Comparison of ENCODE assay signal across 16 cellular contexts in the genomic region with DNA sequence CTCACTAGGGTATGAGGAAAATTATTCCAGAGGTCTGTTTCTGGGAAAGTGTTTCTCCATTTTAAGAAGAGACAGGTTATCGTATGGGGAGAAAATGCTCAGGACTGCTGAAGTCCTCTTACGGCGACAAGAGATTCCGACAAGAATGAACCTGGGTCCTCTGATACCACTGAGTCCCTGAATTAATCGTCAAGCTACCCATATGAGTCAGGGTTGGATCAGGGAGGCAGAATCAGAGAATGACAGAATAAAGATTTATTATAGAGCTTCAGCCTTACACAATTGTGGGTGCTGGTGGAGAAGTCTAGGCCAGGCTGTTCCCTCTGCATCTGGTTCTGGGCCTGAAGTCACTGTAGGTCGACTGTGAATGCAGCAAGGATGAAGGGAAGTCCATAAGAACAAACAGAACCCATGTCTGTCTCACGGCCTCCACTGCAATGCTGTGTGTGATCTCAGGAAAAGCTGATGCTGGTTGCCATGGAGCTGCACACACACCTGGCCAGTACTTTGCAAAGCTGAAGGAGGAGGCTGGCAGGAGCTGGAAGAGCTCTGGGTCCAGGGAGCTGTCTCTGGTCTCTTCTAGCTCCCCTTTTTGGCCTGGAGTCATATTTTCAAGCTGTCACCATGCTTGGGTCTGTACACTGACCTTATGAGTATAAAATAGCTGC.
DNase-seq lines count a peak whose midpoint lies in the region.
"Had no signal": no experiment of that assay in that cellular context is flagged by ENCODE, and none has a peak within 500 bp of the region (broad histone marks: within the 10 kb centered on the region; RNA-seq: fewer than 3 reads in every experiment).

No MANE protein-coding gene starts in this region.

- in situ Hi-C loops in KBM-7 (cut with MboI; ENCODE audit: low pct_unique_long_range_greater_than_20kb, low sequenced_read_pairs) = no loop called here

- DNase-seq in NCI-H526 (lab: John Stamatoyannopoulos, UW) (peak; percentile 4 to 21), NCI-H526 treated with DMSO at 0.1 percent for 48 hours (lab: John Stamatoyannopoulos, UW) (no peak), NCI-H146 (lab: John Stamatoyannopoulos, UW) (peak; percentile 66), amniotic epithelial cell (ENCODE audit: low read depth) (peak; percentile 11), KBM-7 (no peak), NCI-H2107 treated with DMSO at 0.1 percent for 48 hours (lab: John Stamatoyannopoulos, UW; ENCODE audit: unreplicated experiment) (no peak)
- no peak for DNase-seq in activated CD4-positive, alpha-beta T cell treated with anti-CD3 and anti-CD28 coated beads, Interleukin-2, amount 50 U/mL, for 48 hours
- DNase-seq: C1 segment of cervical spinal cord, DMS 273 treated with DMSO at 0.1 percent for 48 hours, MG63, NCI-H1092 treated with DMSO at 0.1 percent for 48 hours, NCI-H2171, NCI-H446, OCI-M1, RPMI8226, SIG-M5 had no signal

Comparison
In these comparisons a context has a peak if more than half of its experiments do, and no peak if none do; other contexts are left out.
1. DNase-seq: peak in NCI-H526 (2 of 2), NCI-H146 (single experiment) and amniotic epithelial cell (single experiment); none in NCI-H526 treated with DMSO at 0.1 percent for 48 hours (single experiment), activated CD4-positive, alpha-beta T cell treated with anti-CD3 and anti-CD28 coated beads, Interleukin-2, amount 50 U/mL, for 48 hours (0 of 2), KBM-7 (single experiment) and NCI-H2107 treated with DMSO at 0.1 percent for 48 hours (single experiment).